13 cellular contexts compared by ENCODE assay signal in the genomic region with DNA sequence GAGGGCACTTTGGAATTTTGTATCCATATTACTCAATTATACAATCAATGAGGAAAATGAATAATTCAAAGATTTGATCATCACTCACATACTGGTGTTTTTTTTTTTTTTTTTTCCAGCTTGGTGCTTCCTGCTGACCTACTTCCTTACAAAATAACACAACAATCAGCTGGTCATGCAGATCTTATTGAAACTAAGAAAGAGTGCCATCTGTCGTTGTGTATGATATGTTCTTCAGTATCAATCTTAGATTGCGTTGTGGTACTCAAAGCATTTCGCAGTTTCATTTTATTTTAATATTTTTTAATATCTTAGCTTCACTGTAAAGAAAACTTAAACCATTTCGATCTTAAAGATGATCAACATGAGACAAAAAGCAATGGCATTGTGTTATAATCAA.
DNase-seq lines count a peak whose midpoint lies in the region; ATAC-seq, FAIRE-seq and TF ChIP-seq lines count a peak whose summit lies in the region.
"Had no signal": no experiment of that assay in that cellular context is flagged by ENCODE, and none has a peak within 500 bp of the region (broad histone marks: within the 10 kb centered on the region; RNA-seq: fewer than 3 reads in every experiment).

No MANE protein-coding gene starts in this region.

- no peak overlapping the region for H2AFZ ChIP-seq in HepG2 (ENCODE audit: low read length)
- H2AFZ ChIP-seq: hepatocyte had no signal

- H3K4me1 ChIP-seq in HepG2 (ENCODE audit: insufficient read depth, low read length), result no peaks in the 10 kb centered on the region

- H3K4me3 ChIP-seq in cardiac fibroblast (replicated peaks in 1 of 2; ENCODE audit: low read depth in 2 of 2, low read length in 2 of 2) (no peak overlapping the region), HepG2 (replicated peaks in 1 of 3; ENCODE audit: insufficient read depth in 1 of 3, low read depth in 2 of 3, low read length in 3 of 3) (no peak overlapping the region)
- H3K4me3 ChIP-seq: ascending aorta; BLaER1 treated with 17β-estradiol and CSF1 and Interleukin-3, amounts not matched to agents 10 nM and 100 nM; hepatocyte had no signal

- CTCF ChIA-PET in HepG2 (lab: Yijun Ruan, JAX; ENCODE audit: low intra/inter-chr PET ratio, low total read pairs), result interaction anchor here (1.4 kb wide), 1 partner anchor 60 kb away, joined by 7 read pairs; no protein-coding TSS in a partner anchor

- no peak for TF ChIP-seq EP300 in HepG2 (IDR thresholded peaks at IDR 0.05; ENCODE audit: low read depth in 2 of 2, low read length in 2 of 2)
- no peak for TF ChIP-seq EP300 in HepG2 (CRISPR knock-in tag; IDR thresholded peaks at IDR 0.05; ENCODE audit: borderline replicate concordance)

- BruUV-seq in HepG2 (replicated peaks; lab: Mats Ljungman, UMichigan), result no TSS peak

- POLR2A ChIA-PET in HepG2 (lab: Yijun Ruan, JAX), result no interaction called here
- POLR2A ChIA-PET in naive thymus-derived CD8-positive, alpha-beta T cell (lab: Charles Lee), result no interaction called here

- H3K36me3 Mint-ChIP-seq in naive thymus-derived CD8-positive, alpha-beta T cell, result no peaks in the 10 kb centered on the region

- DNase-seq in cardiac fibroblast (ENCODE audit: low read depth in 2 of 2) (peak; percentile 21 to 60), HepG2 (ENCODE audit: low spot score) (peak; percentile 3), Kasumi-1 (lab: John Stamatoyannopoulos, UW) (no peak)
- DNase-seq in activated CD4-positive, CD25-positive, alpha-beta regulatory T cell (lab: John Stamatoyannopoulos, UW), result no peak
- no peak for DNase-seq in naive thymus-derived CD8-positive, alpha-beta T cell
- DNase-seq: activated CD4-positive, alpha-beta T cell treated with anti-CD3 and anti-CD28 coated beads, Interleukin-2, amount 10 ng/mL, durations not matched to agents 24 days and 14 days had no signal

- H3K9ac ChIP-seq in HepG2 (ENCODE audit: insufficient read depth, low read depth, low read length), result no peak overlapping the region
- H3K9ac ChIP-seq: BLaER1 treated with 17β-estradiol and CSF1 and Interleukin-3, amounts not matched to agents 10 nM and 100 nM had no signal

- intact Hi-C loops in HepG2 (cut with micrococcal nuclease; ENCODE audit: unreplicated experiment), result loop anchor here (1.0 kb wide), 1 partner anchor 59 kb away; no protein-coding TSS in a partner anchor

- no peak for TF ChIP-seq POLR2A in HepG2 (IDR thresholded peaks at IDR 0.05; ENCODE audit: insufficient read depth in 1 of 2, low read depth in 2 of 2, low read length in 2 of 2)

- no peak for TF ChIP-seq RAD21 in HepG2 (CRISPR knock-in tag; IDR thresholded peaks at IDR 0.05)

- H3K27me3 ChIP-seq in HepG2 (ENCODE audit: control insufficient read depth in 1 of 2, insufficient read depth in 2 of 2, low read length in 2 of 2), result no peaks in the 10 kb centered on the region
- H3K27me3 ChIP-seq: ascending aorta; BLaER1 treated with 17β-estradiol and CSF1 and Interleukin-3, amounts not matched to agents 10 nM and 100 nM; hepatocyte had no signal

- no peak overlapping the region for H3K4me2 ChIP-seq in HepG2 (ENCODE audit: low read depth, low read length)
- H3K4me2 ChIP-seq: hepatocyte had no signal

- no peaks in the 10 kb centered on the region for H3K9me3 ChIP-seq in HepG2 (ENCODE audit: low read length)
- H3K9me3 ChIP-seq: ascending aorta had no signal

- H3K27ac Mint-ChIP-seq in naive thymus-derived CD8-positive, alpha-beta T cell, result no peak overlapping the region
- H3K27ac Mint-ChIP-seq: activated CD4-positive, alpha-beta T cell treated with anti-CD3 and anti-CD28 coated beads, Interleukin-2, amount 10 ng/mL, durations not matched to agents 24 days and 14 days had no signal

- H3K27ac ChIP-seq in C4-2B (no peak overlapping the region), HepG2 (ENCODE audit: extremely low read length, insufficient read depth, low read length) (no peak overlapping the region)
- H3K27ac ChIP-seq: ascending aorta; BLaER1 treated with 17β-estradiol and CSF1 and Interleukin-3, amounts not matched to agents 10 nM and 100 nM; hepatocyte had no signal

- H3K27me3 Mint-ChIP-seq in naive thymus-derived CD8-positive, alpha-beta T cell, result peaks cover 3 to 13% (median 5%) of the 10 kb centered on the region in 5 donors
- H3K27me3 Mint-ChIP-seq: activated CD4-positive, alpha-beta T cell treated with anti-CD3 and anti-CD28 coated beads, Interleukin-2, amount 10 ng/mL, durations not matched to agents 24 days and 14 days had no signal

- ATAC-seq in HepG2 (no peak), HG03442 (IDR thresholded peaks at IDR 0.05; ENCODE audit: unreplicated experiment) (no peak)
- ATAC-seq in naive thymus-derived CD8-positive, alpha-beta T cell, result no peak

- H3K9me3 Mint-ChIP-seq in naive thymus-derived CD8-positive, alpha-beta T cell, result peaks cover 0 to 10% (median 0%) of the 10 kb centered on the region in 9 donors
- H3K9me3 Mint-ChIP-seq: activated CD4-positive, alpha-beta T cell treated with anti-CD3 and anti-CD28 coated beads, Interleukin-2, amount 10 ng/mL, durations not matched to agents 24 days and 14 days had no signal

- no peak overlapping the region for H3K4me3 Mint-ChIP-seq in naive thymus-derived CD8-positive, alpha-beta T cell
- H3K4me3 Mint-ChIP-seq: activated CD4-positive, alpha-beta T cell treated with anti-CD3 and anti-CD28 coated beads, Interleukin-2, amount 10 ng/mL, durations not matched to agents 24 days and 14 days had no signal

- TF ChIP-seq CTCF in C4-2B (conservative IDR thresholded peaks at IDR 0.05) (peak; percentile 32), LNCAP (IDR thresholded peaks at IDR 0.05) (peak; percentile 51; the same call in 1 of the 2 replicates), cardiac fibroblast (IDR thresholded peaks at IDR 0.05; ENCODE audit: low read depth, low read length) (no peak), HepG2 (CRISPR knock-in tag; IDR thresholded peaks at IDR 0.05) (no peak)

- in situ Hi-C loops in HepG2 (cut with HindIII; ENCODE audit: extremely low pct_ligation_motif_present, low pct_unique_long_range_greater_than_20kb), result no loop called here

- FAIRE-seq in HepG2 (lab: Jason Lieb, UNC), result no peak
- FAIRE-seq: endometrium had no signal

- whole genome bisulfite sequencing in HepG2 (ENCODE audit: low lambda C conversion rate), result 10% methylated on average over 4 of the region's 4 CpGs

- no peaks in the 10 kb centered on the region for H3K79me2 ChIP-seq in HepG2 (ENCODE audit: insufficient read depth, low read length)
- H3K79me2 ChIP-seq: hepatocyte had no signal

- H3K36me3 ChIP-seq in HepG2 (replicated peaks in 1 of 2; ENCODE audit: control insufficient read depth in 1 of 2, insufficient read depth in 2 of 2, low read length in 2 of 2), result no peaks in the 10 kb centered on the region
- H3K36me3 ChIP-seq: ascending aorta; BLaER1 treated with 17β-estradiol and CSF1 and Interleukin-3, amounts not matched to agents 10 nM and 100 nM had no signal

- H3K4me1 Mint-ChIP-seq in naive thymus-derived CD8-positive, alpha-beta T cell, result no peaks in the 10 kb centered on the region
- H3K4me1 Mint-ChIP-seq: activated CD4-positive, alpha-beta T cell treated with anti-CD3 and anti-CD28 coated beads, Interleukin-2, amount 10 ng/mL, durations not matched to agents 24 days and 14 days had no signal

- H4K20me1 ChIP-seq in HepG2 (ENCODE audit: insufficient read depth, low read length), result no peaks in the 10 kb centered on the region
- H4K20me1 ChIP-seq: BLaER1 treated with 17β-estradiol and CSF1 and Interleukin-3, amounts not matched to agents 10 nM and 100 nM had no signal

TF ChIP-seq in HepG2, 621 proteins besides CTCF, POLR2A, EP300 and RAD21:
- TF ChIP-seq TRIM22 (IDR thresholded peaks at IDR 0.05), result no peak
- TF ChIP-seq STAG1 (CRISPR knock-in tag; IDR thresholded peaks at IDR 0.05), result peak; percentile 7; the same call in 1 of the 2 replicates
- no peak for TF ChIP-seq ZNF556 (CRISPR knock-in tag; IDR thresholded peaks at IDR 0.05; ENCODE audit: borderline replicate concordance)
- no peak for TF ChIP-seq NFYC (CRISPR knock-in tag; IDR thresholded peaks at IDR 0.05)

Comparison
In these comparisons a context has a peak if more than half of its experiments do, and no peak if none do; other contexts are left out.
1. CTCF ChIP-seq: peak in C4-2B (single experiment) and LNCAP (single experiment); none in cardiac fibroblast (single experiment) and HepG2 (single experiment).
2. DNase-seq: peak in cardiac fibroblast (2 of 2) and HepG2 (single experiment); none in activated CD4-positive, CD25-positive, alpha-beta regulatory T cell (0 of 4), Kasumi-1 (0 of 2) and naive thymus-derived CD8-positive, alpha-beta T cell (0 of 10).